ENCODE assay signal across 12 cellular contexts in the genomic region with DNA sequence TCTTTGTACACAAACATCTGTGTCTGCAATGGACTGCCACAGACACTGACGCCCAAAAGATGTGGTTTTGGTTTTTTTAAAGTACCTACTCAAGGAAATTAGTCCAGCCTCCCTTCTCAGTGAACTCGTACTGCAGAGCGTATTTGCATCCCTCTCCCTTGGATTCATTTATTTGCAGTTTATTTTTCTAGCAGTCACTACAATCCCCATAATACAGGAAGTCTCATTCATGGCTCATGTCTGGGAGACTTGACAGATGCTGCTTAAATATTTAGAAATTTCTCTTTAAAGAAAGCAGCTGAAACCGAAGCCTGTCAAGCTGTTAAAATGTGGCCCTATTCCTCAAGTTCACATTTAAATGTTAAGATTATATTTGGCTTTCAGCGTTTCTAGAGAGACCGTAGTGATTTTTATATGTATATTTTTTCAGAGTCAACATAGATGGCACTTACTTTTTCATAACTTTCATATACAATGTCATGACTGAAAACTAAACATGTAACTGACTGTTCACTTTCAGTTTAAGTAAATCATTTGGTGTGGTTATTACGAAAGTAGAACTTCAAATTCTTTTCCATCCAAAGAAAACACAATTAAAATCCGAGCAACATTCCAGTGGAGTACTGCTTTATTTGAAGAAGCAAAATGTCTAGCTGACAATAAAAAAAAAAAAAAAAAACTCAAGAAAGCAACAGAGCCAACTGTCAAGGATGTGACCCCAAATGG. TPM values are rescaled to one million over a fixed set of nuclear protein-coding genes. Genes with fewer than 3 reads are reported as not detected.
DNase-seq lines count a peak whose midpoint lies in the region; ATAC-seq and TF ChIP-seq lines count a peak whose summit lies in the region.
"Had no signal": no experiment of that assay in that cellular context is flagged by ENCODE, and none has a peak within 500 bp of the region (broad histone marks: within the 10 kb centered on the region; RNA-seq: fewer than 3 reads in every experiment).

No MANE protein-coding gene starts in this region.

- H3K27ac Mint-ChIP-seq in activated T-helper 17 cell treated with anti-CD3 and anti-CD28 coated beads, Interleukin-2, amount 50 U/mL, for 72 hours = peak overlapping the region; percentile 82
- peak overlapping the region; percentile 74 to 86 (median 84) for H3K27ac Mint-ChIP-seq in nephron

- ATAC-seq in GM21723 (IDR thresholded peaks at IDR 0.05; ENCODE audit: unreplicated experiment) = peak; percentile 70
- peak; percentile 79 for ATAC-seq in activated T-helper 17 cell treated with anti-CD3 and anti-CD28 coated beads, Interleukin-2, amount 50 U/mL, for 72 hours (replicated peaks)
- no peak for ATAC-seq in GM18517 (IDR thresholded peaks at IDR 0.05; ENCODE audit: unreplicated experiment)
- ATAC-seq in HG03520 (IDR thresholded peaks at IDR 0.05; ENCODE audit: unreplicated experiment) = no peak

- H3K4me3 Mint-ChIP-seq in activated T-helper 17 cell treated with anti-CD3 and anti-CD28 coated beads, Interleukin-2, amount 50 U/mL, for 72 hours = peak overlapping the region; percentile 56
- no peak overlapping the region for H3K4me3 Mint-ChIP-seq in nephron

- peaks cover 16% of the 10 kb centered on the region for H3K27me3 Mint-ChIP-seq in activated T-helper 17 cell treated with anti-CD3 and anti-CD28 coated beads, Interleukin-2, amount 50 U/mL, for 72 hours
- peaks cover 5% of the 10 kb centered on the region for H3K27me3 Mint-ChIP-seq in nephron (ENCODE audit: low read depth)

- H3K4me1 Mint-ChIP-seq in activated T-helper 17 cell treated with anti-CD3 and anti-CD28 coated beads, Interleukin-2, amount 50 U/mL, for 72 hours = peaks cover 10% of the 10 kb centered on the region
- H3K4me1 Mint-ChIP-seq in nephron = peaks cover 12% of the 10 kb centered on the region

- TF ChIP-seq CTCF in GM12865 (IDR thresholded peaks at IDR 0.05; ENCODE audit: insufficient read depth, low read depth, low read length, missing control alignments) (no peak), nephron (IDR thresholded peaks at IDR 0.05; ENCODE audit: unreplicated experiment in 3 of 3) (no peak)

- no peaks in the 10 kb centered on the region for H3K36me3 Mint-ChIP-seq in activated T-helper 17 cell treated with anti-CD3 and anti-CD28 coated beads, Interleukin-2, amount 50 U/mL, for 72 hours (ENCODE audit: low read depth)
- H3K36me3 Mint-ChIP-seq in nephron (ENCODE audit: low read depth) = no peaks in the 10 kb centered on the region

- DNase-seq in GM12865 (ENCODE audit: low read depth) = peak; percentile 29
- no peak for DNase-seq in DMS79 treated with DMSO at 0.1 percent for 48 hours (lab: John Stamatoyannopoulos, UW)
- DNase-seq in NCI-H2029 treated with DMSO at 0.1 percent for 48 hours (lab: John Stamatoyannopoulos, UW) = no peak
- DNase-seq: islet precursor cell, NCI-H1930 had no signal

- peak overlapping the region; percentile 10; the same call in 1 of the 2 replicates for H3K4me3 ChIP-seq in GM12865 (ENCODE audit: low read depth, low read length)

- no peaks in the 10 kb centered on the region for H3K9me3 Mint-ChIP-seq in activated T-helper 17 cell treated with anti-CD3 and anti-CD28 coated beads, Interleukin-2, amount 50 U/mL, for 72 hours
- H3K9me3 Mint-ChIP-seq in nephron = peaks cover 12% of the 10 kb centered on the region

RNA-seq across cellular contexts. Expression of gene MIS18A, which starts 38.0 kb away (rescaled TPM):
- total RNA-seq in activated T-helper 17 cell treated with anti-CD3 and anti-CD28 coated beads, Interleukin-2, amount 50 U/mL, for 72 hours = 10 to 100 TPM; 15.3 to 22.4 TPM

RNA-seq across cellular contexts. Expression of gene MRAP, which starts 57.8 kb away (rescaled TPM):
- not detected for total RNA-seq in activated T-helper 17 cell treated with anti-CD3 and anti-CD28 coated beads, Interleukin-2, amount 50 U/mL, for 72 hours
- total RNA-seq: frontal cortex, temporal lobe had no signal

Comparison
In these comparisons a context has a peak if more than half of its experiments do, and no peak if none do; other contexts are left out.
1. ATAC-seq: peak in GM21723 (single experiment) and activated T-helper 17 cell treated with anti-CD3 and anti-CD28 coated beads, Interleukin-2, amount 50 U/mL, for 72 hours (single experiment); none in GM18517 (single experiment) and HG03520 (single experiment).